Comparison of ENCODE assay signal across 8 cellular contexts in genomic region chr15:78873796-78874761, GRCh38. TPM values are rescaled to one million over a fixed set of nuclear protein-coding genes. Genes with fewer than 3 reads are reported as not detected.
DNase-seq lines count a peak whose midpoint lies in the region; ATAC-seq and TF ChIP-seq lines count a peak whose summit lies in the region.

No MANE protein-coding gene starts in this region.

- H3K9me3 ChIP-seq in BLaER1 treated with 17β-estradiol and CSF1 and Interleukin-3, amounts not matched to agents 10 nM and 100 nM (replicated peaks in 1 of 11) = no peaks in the 10 kb centered on the region

- ATAC-seq in WTC11 (no peak), GM18520 (IDR thresholded peaks at IDR 0.05; ENCODE audit: unreplicated experiment) (no peak)

- peaks cover 49 to 55% (median 52%) of the 10 kb centered on the region in 10 experiments for H3K4me1 ChIP-seq in BLaER1 treated with 17β-estradiol and CSF1 and Interleukin-3, amounts not matched to agents 10 nM and 100 nM

- no peaks in the 10 kb centered on the region for H3K27me3 ChIP-seq in BLaER1 treated with 17β-estradiol and CSF1 and Interleukin-3, amounts not matched to agents 10 nM and 100 nM
- H3K27me3 ChIP-seq in HL-60 (ENCODE audit: insufficient read depth, poor library complexity, severe bottlenecking) = no peaks in the 10 kb centered on the region

- DNase-seq in HL-60 (ENCODE audit: low read depth in 1 of 2, low spot score in 1 of 2) (no peak), WTC11 (ENCODE audit: low spot score) (no peak), endothelial cell (ENCODE audit: low spot score) (no peak), nephron progenitor cell (no peak), D341Med (ENCODE audit: low spot score) (no peak), mesenteric fat pad (ENCODE audit: low spot score) (no peak)

- H3K9me3 Mint-ChIP-seq in WTC11 = no peaks in the 10 kb centered on the region
- H3K9me3 Mint-ChIP-seq in endothelial cell (ENCODE audit: unreplicated experiment) = no peaks in the 10 kb centered on the region
- H3K9me3 Mint-ChIP-seq in nephron progenitor cell = no peaks in the 10 kb centered on the region

- no peaks in the 10 kb centered on the region for H3K27me3 Mint-ChIP-seq in WTC11 (ENCODE audit: low read depth)
- H3K27me3 Mint-ChIP-seq in endothelial cell (ENCODE audit: unreplicated experiment) = peaks cover 25% of the 10 kb centered on the region
- peaks cover 3% of the 10 kb centered on the region for H3K27me3 Mint-ChIP-seq in nephron progenitor cell (ENCODE audit: low read depth, poor library complexity)

- H3K4me1 Mint-ChIP-seq in WTC11 = peaks cover 52% of the 10 kb centered on the region
- peaks cover 37% of the 10 kb centered on the region for H3K4me1 Mint-ChIP-seq in endothelial cell (ENCODE audit: unreplicated experiment)
- H3K4me1 Mint-ChIP-seq in nephron progenitor cell = peaks cover 60% of the 10 kb centered on the region

- peak overlapping the region; percentile 76 to 98 (median 87) for H3K4me2 ChIP-seq in BLaER1 treated with 17β-estradiol and CSF1 and Interleukin-3, amounts not matched to agents 10 nM and 100 nM

- POLR2A ChIA-PET in WTC11 (lab: Charles Lee) = interaction anchor here (0.6 to 2.9 kb wide), 10 partner anchors 9 to 975 kb away, joined by 3 to 13 read pairs (median 4); partner anchors contain the start of gene CHRNA5

- H3K4me3 Mint-ChIP-seq in WTC11 (peak overlapping the region; percentile 100), endothelial cell (ENCODE audit: unreplicated experiment) (peak overlapping the region; percentile 99), nephron progenitor cell (peak overlapping the region; percentile 98)

- H3K36me3 ChIP-seq in BLaER1 treated with 17β-estradiol and CSF1 and Interleukin-3, amounts not matched to agents 10 nM and 100 nM = peaks cover 0 to 14% (median 3%) of the 10 kb centered on the region in 11 experiments; a peak in 8 of 22 replicates

- H3K27ac ChIP-seq in BLaER1 treated with 17β-estradiol and CSF1 and Interleukin-3, amounts not matched to agents 10 nM and 100 nM = peak overlapping the region; percentile 98 to 100 (median 100)
- H3K27ac ChIP-seq in HL-60 (replicated peaks) = peak overlapping the region; percentile 100

- H3K36me3 Mint-ChIP-seq in WTC11 (peaks cover 9% of the 10 kb centered on the region), endothelial cell (ENCODE audit: low read depth, unreplicated experiment) (peaks cover 12% of the 10 kb centered on the region), nephron progenitor cell (ENCODE audit: low read depth) (peaks cover 31% of the 10 kb centered on the region)

- H3K9ac ChIP-seq in BLaER1 treated with 17β-estradiol and CSF1 and Interleukin-3, amounts not matched to agents 10 nM and 100 nM = peak overlapping the region; percentile 98 to 100 (median 100)

- TF ChIP-seq CTCF in HL-60 (IDR thresholded peaks at IDR 0.05; ENCODE audit: insufficient read depth, low read length) (no peak), WTC11 (IDR thresholded peaks at IDR 0.05) (no peak), endothelial cell (IDR thresholded peaks at IDR 0.05; ENCODE audit: unreplicated experiment) (no peak), nephron progenitor cell (IDR thresholded peaks at IDR 0.05) (no peak)

- CTCF ChIA-PET in WTC11 (lab: Charles Lee) = interaction anchor here (0.6 to 3.6 kb wide), 8 partner anchors 14 to 103 kb away, joined by 3 to 20 read pairs (median 4); partner anchors contain the start of gene ADAMTS7

- H3K4me3 ChIP-seq in BLaER1 treated with 17β-estradiol and CSF1 and Interleukin-3, amounts not matched to agents 10 nM and 100 nM = peak overlapping the region; percentile 66 to 99 (median 96)
- peak overlapping the region; percentile 63 for H3K4me3 ChIP-seq in HL-60 (replicated peaks; ENCODE audit: insufficient read depth, low read length)

- peaks cover 55 to 57% (median 56%) of the 10 kb centered on the region in 11 experiments for H4K20me1 ChIP-seq in BLaER1 treated with 17β-estradiol and CSF1 and Interleukin-3, amounts not matched to agents 10 nM and 100 nM

- H3K27ac Mint-ChIP-seq in WTC11 = peak overlapping the region; percentile 100
- peak overlapping the region; percentile 100 for H3K27ac Mint-ChIP-seq in endothelial cell (ENCODE audit: unreplicated experiment)
- peak overlapping the region; percentile 100 for H3K27ac Mint-ChIP-seq in nephron progenitor cell

TF ChIP-seq in WTC11, 78 proteins besides CTCF, POLR2A, EP300 and RAD21:
- TF ChIP-seq SOX15 (CRISPR knock-in tag; IDR thresholded peaks at IDR 0.05) (no peak), FOXK1 (CRISPR knock-in tag; IDR thresholded peaks at IDR 0.05) (no peak)

RNA-seq across cellular contexts. Expression of gene MORF4L1, which starts 1.4 kb away (rescaled TPM):
- total RNA-seq in WTC11 (2021) (487 to 511 TPM (median 503 TPM) in 3 replicates), endothelial cell (ENCODE audit: unreplicated experiment) (347 TPM), mesenteric fat pad (330 TPM)
